Comparison of ENCODE assay signal across 11 cellular contexts in genomic region chr9:70553718-70554673, GRCh38.
DNase-seq lines count a peak whose midpoint lies in the region; ATAC-seq and TF ChIP-seq lines count a peak whose summit lies in the region.
"Had no signal": no experiment of that assay in that cellular context is flagged by ENCODE, and none has a peak within 500 bp of the region (broad histone marks: within the 10 kb centered on the region; RNA-seq: fewer than 3 reads in every experiment).

No MANE protein-coding gene starts in this region.

- H3K36me3 ChIP-seq in heart left ventricle (no peaks in the 10 kb centered on the region), right atrium auricular region (no peaks in the 10 kb centered on the region), lower lobe of right lung (no peaks in the 10 kb centered on the region)
- no peaks in the 10 kb centered on the region for H3K36me3 ChIP-seq in CD8-positive, alpha-beta T cell (ENCODE audit: insufficient read depth, low read length)

- no peak overlapping the region for H3K4me3 ChIP-seq in heart left ventricle
- no peak overlapping the region for H3K4me3 ChIP-seq in right atrium auricular region
- H3K4me3 ChIP-seq in dorsolateral prefrontal cortex, result no peak overlapping the region
- no peak overlapping the region for H3K4me3 ChIP-seq in lower lobe of right lung
- H3K4me3 ChIP-seq in CD8-positive, alpha-beta T cell (ENCODE audit: low read depth, low read length), result no peak overlapping the region

- H3K9me3 ChIP-seq in heart left ventricle (peaks cover 0 to 2% (median 0%) of the 10 kb centered on the region in 12 donors), right atrium auricular region (no peaks in the 10 kb centered on the region), lower lobe of right lung (no peaks in the 10 kb centered on the region)
- H3K9me3 ChIP-seq in CD8-positive, alpha-beta T cell (ENCODE audit: low read length), result no peaks in the 10 kb centered on the region

- H3K27me3 Mint-ChIP-seq in CD8-positive, alpha-beta T cell (ENCODE audit: low read depth), result no peaks in the 10 kb centered on the region
- H3K27me3 Mint-ChIP-seq: B cell had no signal

- DNase-seq in heart left ventricle (peak in 1 of 5 donors; percentile 39), right atrium auricular region (ENCODE audit: low spot score) (no peak), dorsolateral prefrontal cortex (peak in 1 of 10 donors; percentile 30), lower lobe of right lung (peak; percentile 53), NCI-H1048 (lab: John Stamatoyannopoulos, UW) (no peak)
- no peak for DNase-seq in CD8-positive, alpha-beta T cell
- DNase-seq: NCI-H446 had no signal

- H3K36me3 Mint-ChIP-seq in CD8-positive, alpha-beta T cell, result no peaks in the 10 kb centered on the region
- H3K36me3 Mint-ChIP-seq: mesothelial cell of epicardium had no signal

- no peaks in the 10 kb centered on the region for H3K4me1 Mint-ChIP-seq in CD8-positive, alpha-beta T cell (ENCODE audit: low read depth)

- WGBS in heart left ventricle, 4 donors, result 53 to 63% (median 60%) methylated on average over 12 of the region's 12 CpGs

- H3K4me3 Mint-ChIP-seq in CD8-positive, alpha-beta T cell, result no peak overlapping the region
- H3K4me3 Mint-ChIP-seq: B cell, mesothelial cell of epicardium had no signal

- no peaks in the 10 kb centered on the region for H3K9me3 Mint-ChIP-seq in CD8-positive, alpha-beta T cell
- H3K9me3 Mint-ChIP-seq: mesothelial cell of epicardium had no signal

- TF ChIP-seq CTCF in heart left ventricle (IDR thresholded peaks at IDR 0.05) (no peak), right atrium auricular region (IDR thresholded peaks at IDR 0.05) (no peak), dorsolateral prefrontal cortex (IDR thresholded peaks at IDR 0.05 in 54 of 56, conservative IDR thresholded peaks at IDR 0.05 in 2 of 56; ENCODE audit: low read depth in 1 of 56, partially characterized antibody in 56 of 56) (no peak), lower lobe of right lung (IDR thresholded peaks at IDR 0.05) (no peak)
- no peak for TF ChIP-seq CTCF in CD8-positive, alpha-beta T cell (IDR thresholded peaks at IDR 0.05)

- H3K27ac Mint-ChIP-seq in CD8-positive, alpha-beta T cell, result no peak overlapping the region
- H3K27ac Mint-ChIP-seq: B cell, mesothelial cell of epicardium had no signal

- CTCF ChIA-PET in CD8-positive, alpha-beta T cell (lab: Charles Lee), result interaction anchor here (1.9 kb wide), 1 partner anchor 161 kb away, joined by 5 read pairs; no protein-coding TSS in a partner anchor

- TF ChIP-seq POLR2A in heart left ventricle (IDR thresholded peaks at IDR 0.05), result no peak

- H3K27me3 ChIP-seq in heart left ventricle, result no peaks in the 10 kb centered on the region
- H3K27me3 ChIP-seq in right atrium auricular region, result no peaks in the 10 kb centered on the region
- no peaks in the 10 kb centered on the region for H3K27me3 ChIP-seq in dorsolateral prefrontal cortex
- no peaks in the 10 kb centered on the region for H3K27me3 ChIP-seq in lower lobe of right lung (ENCODE audit: low read depth)
- H3K27me3 ChIP-seq in CD8-positive, alpha-beta T cell (ENCODE audit: insufficient read depth, low read length), result no peaks in the 10 kb centered on the region

- peak overlapping the region in 1 of 12 donors; percentile 7 for H3K27ac ChIP-seq in heart left ventricle
- H3K27ac ChIP-seq in right atrium auricular region, result no peak overlapping the region
- peak overlapping the region in 31 of 59 donors; percentile 2 to 75 (median 56) for H3K27ac ChIP-seq in dorsolateral prefrontal cortex
- H3K27ac ChIP-seq in lower lobe of right lung, result peak overlapping the region; percentile 63
- H3K27ac ChIP-seq in CD8-positive, alpha-beta T cell (ENCODE audit: low read depth, low read length), result no peak overlapping the region

- ATAC-seq in heart left ventricle (peak; percentile 48 to 85 (median 72)), lower lobe of right lung (peak; percentile 88 to 97), GM21515 (IDR thresholded peaks at IDR 0.05; ENCODE audit: unreplicated experiment) (no peak), GM18907 (IDR thresholded peaks at IDR 0.05; ENCODE audit: unreplicated experiment) (no peak)
- no peak for ATAC-seq in CD8-positive, alpha-beta T cell

- H3K4me1 ChIP-seq in heart left ventricle, result peaks cover 0 to 50% (median 12%) of the 10 kb centered on the region in 12 donors
- H3K4me1 ChIP-seq in right atrium auricular region, result peaks cover 0 to 17% of the 10 kb centered on the region in 2 donors
- H3K4me1 ChIP-seq in lower lobe of right lung, result peaks cover 31% of the 10 kb centered on the region
- no peaks in the 10 kb centered on the region for H3K4me1 ChIP-seq in CD8-positive, alpha-beta T cell (ENCODE audit: insufficient read depth, low read length)

- POLR2A ChIA-PET in CD8-positive, alpha-beta T cell (lab: Charles Lee), result interaction anchor here (0.6 to 2.4 kb wide), 3 partner anchors 10 to 31 kb away, joined by 3 to 8 read pairs (median 3); no protein-coding TSS in a partner anchor

- intact Hi-C loops in heart left ventricle (cut with DNase I), result no loop called here
- intact Hi-C loops in dorsolateral prefrontal cortex (cut with DNase I), result no loop called here
- intact Hi-C loops in lower lobe of right lung (cut with DNase I), result no loop called here
- intact Hi-C loops in CD8-positive, alpha-beta T cell (cut with DNase I, micrococcal nuclease), result no loop called here

Comparison
In these comparisons a context has a peak if more than half of its experiments do, and no peak if none do; other contexts are left out.
1. ATAC-seq: peak in heart left ventricle (4 of 4) and lower lobe of right lung (2 of 2); none in CD8-positive, alpha-beta T cell (single experiment), GM21515 (single experiment) and GM18907 (single experiment).
2. H3K27ac ChIP-seq: peak in dorsolateral prefrontal cortex (31 of 59) and lower lobe of right lung (single experiment); none in right atrium auricular region (0 of 2) and CD8-positive, alpha-beta T cell (single experiment).